Comparison of ENCODE assay signal across 26 cellular contexts in genomic region chr7:134896073-134896472, GRCh38.
DNase-seq lines count a peak whose midpoint lies in the region; ATAC-seq, FAIRE-seq and TF ChIP-seq lines count a peak whose summit lies in the region.
"Had no signal": no experiment of that assay in that cellular context is flagged by ENCODE, and none has a peak within 500 bp of the region (broad histone marks: within the 10 kb centered on the region; RNA-seq: fewer than 3 reads in every experiment).

No MANE protein-coding gene starts in this region.

- H3K27ac Mint-ChIP-seq in activated naive CD8-positive, alpha-beta T cell treated with anti-CD3 and anti-CD28 coated beads, Interleukin-2, amount 10 ng/mL, durations not matched to agents 7 days and 5 days: peak overlapping the region; percentile 36
- no peak overlapping the region for H3K27ac Mint-ChIP-seq in activated naive CD8-positive, alpha-beta T cell treated with anti-CD3 and anti-CD28 coated beads for 36 hours
- no peak overlapping the region for H3K27ac Mint-ChIP-seq in neural progenitor cell

- no peak for TF ChIP-seq CTCF in K562 (IDR thresholded peaks at IDR 0.05 in 2 of 3, conservative IDR thresholded peaks at IDR 0.05 in 1 of 3; ENCODE audit: insufficient read depth in 2 of 3, low read depth in 1 of 3, low read length in 3 of 3)
- TF ChIP-seq CTCF in neural progenitor cell (IDR thresholded peaks at IDR 0.05): no peak

- in situ Hi-C loops in K562 (cut with MboI): no loop called here

- peaks cover 0 to 4% of the 10 kb centered on the region in 2 experiments; a peak in 3 of 5 replicates for H3K4me1 ChIP-seq in K562 (replicated peaks in 1 of 2; ENCODE audit: control insufficient read depth in 2 of 2, insufficient read depth in 2 of 2, low read length in 2 of 2)
- H3K4me1 ChIP-seq in neural progenitor cell: peaks cover 46% of the 10 kb centered on the region
- H3K4me1 ChIP-seq: BE2C had no signal

- no peak overlapping the region for H3K9ac ChIP-seq in K562 (ENCODE audit: insufficient read depth in 1 of 2, low read depth in 2 of 2, low read length in 2 of 2)
- H3K9ac ChIP-seq in neural progenitor cell: no peak overlapping the region

- peaks cover 15% of the 10 kb centered on the region for H3K27me3 Mint-ChIP-seq in activated naive CD8-positive, alpha-beta T cell treated with anti-CD3 and anti-CD28 coated beads, Interleukin-2, amount 10 ng/mL, durations not matched to agents 7 days and 5 days
- peaks cover 12% of the 10 kb centered on the region for H3K27me3 Mint-ChIP-seq in activated naive CD8-positive, alpha-beta T cell treated with anti-CD3 and anti-CD28 coated beads for 36 hours
- no peaks in the 10 kb centered on the region for H3K27me3 Mint-ChIP-seq in neural progenitor cell (ENCODE audit: insufficient read depth, low read depth)

- TF ChIP-seq EP300 in K562 (IDR thresholded peaks at IDR 0.05; ENCODE audit: low read length): no peak

- peaks cover 5% of the 10 kb centered on the region for H3K4me1 Mint-ChIP-seq in activated naive CD8-positive, alpha-beta T cell treated with anti-CD3 and anti-CD28 coated beads, Interleukin-2, amount 10 ng/mL, durations not matched to agents 7 days and 5 days
- H3K4me1 Mint-ChIP-seq in activated naive CD8-positive, alpha-beta T cell treated with anti-CD3 and anti-CD28 coated beads for 36 hours: peaks cover 14% of the 10 kb centered on the region
- H3K4me1 Mint-ChIP-seq in neural progenitor cell: peaks cover 20% of the 10 kb centered on the region

- H3K79me2 ChIP-seq in K562 (ENCODE audit: control insufficient read depth, insufficient read depth, low read length) (no peaks in the 10 kb centered on the region), neural progenitor cell (ENCODE audit: low read depth) (peaks cover 95% of the 10 kb centered on the region)

- POLR2A ChIA-PET in activated naive CD8-positive, alpha-beta T cell treated with anti-CD3 and anti-CD28 coated beads, Interleukin-2, amount 10 ng/mL, durations not matched to agents 7 days and 5 days (lab: Charles Lee): no interaction called here
- POLR2A ChIA-PET in K562 (lab: Yijun Ruan, JAX): no interaction called here

- TF ChIP-seq RAD21 in K562 (CRISPR knock-in tag; conservative IDR thresholded peaks at IDR 0.05 in 1 of 2, IDR thresholded peaks at IDR 0.05 in 1 of 2): no peak

- WGBS in K562 (ENCODE audit: insufficient coverage, low coverage, missing lambda C conversion rate): 2% methylated on average over 4 of the region's 4 CpGs

- H3K36me3 ChIP-seq in K562 (ENCODE audit: control insufficient read depth, insufficient read depth, low read length) (no peaks in the 10 kb centered on the region), neural progenitor cell (no peaks in the 10 kb centered on the region)
- H3K36me3 ChIP-seq: BE2C had no signal

- no peak for ATAC-seq in activated naive CD8-positive, alpha-beta T cell treated with anti-CD3 and anti-CD28 coated beads, Interleukin-2, amount 10 ng/mL, durations not matched to agents 7 days and 5 days (ENCODE audit: low read depth)
- ATAC-seq in K562: no peak
- ATAC-seq: Right ventricle myocardium inferior, SK-N-SH treated with all-trans-retinoic acid at 6 μM for 48 hours had no signal

- H2AFZ ChIP-seq in K562 (ENCODE audit: low read depth, low read length) (no peak overlapping the region), neural progenitor cell (replicated peaks) (no peak overlapping the region)
- H2AFZ ChIP-seq: PC-9 had no signal

- H3K9me3 ChIP-seq in K562 (replicated peaks; ENCODE audit: control insufficient read depth, insufficient read depth, low read depth, low read length) (no peaks in the 10 kb centered on the region), neural progenitor cell (ENCODE audit: low read depth) (no peaks in the 10 kb centered on the region)

- DNase-seq in activated naive CD8-positive, alpha-beta T cell treated with anti-CD3 and anti-CD28 coated beads, Interleukin-2, amount 10 ng/mL, durations not matched to agents 7 days and 5 days: no peak
- no peak for DNase-seq in activated naive CD8-positive, alpha-beta T cell treated with anti-CD3 and anti-CD28 coated beads for 36 hours
- DNase-seq in K562 (ENCODE audit: extremely low read depth in 1 of 4, low spot score in 3 of 4) (no peak), neural progenitor cell (ENCODE audit: low spot score) (no peak), GM12892 (ENCODE audit: insufficient read length) (no peak), NCI-H2171 treated with DMSO at 0.1 percent for 48 hours (lab: John Stamatoyannopoulos, UW) (no peak), SW480 (ENCODE audit: low spot score) (no peak)
- DNase-seq: 8988T; ACHN; BE2C; HCEC 1CT; KBM-7; NCI-H1105 treated with DMSO at 0.1 percent for 48 hours; NCI-H146; NCI-H2029; NCI-H446 treated with DMSO at 0.1 percent for 48 hours; NCI-H526; NCI-H82; NK-92 treated with Interleukin-12 subunit alpha and Interleukin-12 subunit beta, amount 100 ng/mL, for 24 hours; PC-9; SJCRH30 had no signal

- no peak for FAIRE-seq in K562 (lab: Jason Lieb, UNC)
- FAIRE-seq in GM12892 (lab: Jason Lieb, UNC): no peak
- FAIRE-seq: D721Med, G401.6, H1 had no signal

- CTCF ChIA-PET in K562 (lab: Yijun Ruan, JAX; ENCODE audit: low intra/inter-chr PET ratio): no interaction called here

- no peak overlapping the region for H3K4me2 ChIP-seq in K562 (ENCODE audit: insufficient read depth, low read length)
- H3K4me2 ChIP-seq in neural progenitor cell: peak overlapping the region; percentile 33
- H3K4me2 ChIP-seq: PC-9 had no signal

- H3K36me3 Mint-ChIP-seq in activated naive CD8-positive, alpha-beta T cell treated with anti-CD3 and anti-CD28 coated beads, Interleukin-2, amount 10 ng/mL, durations not matched to agents 7 days and 5 days: peaks cover 4% of the 10 kb centered on the region
- H3K36me3 Mint-ChIP-seq in activated naive CD8-positive, alpha-beta T cell treated with anti-CD3 and anti-CD28 coated beads for 36 hours: peaks cover 12% of the 10 kb centered on the region
- peaks cover 24% of the 10 kb centered on the region for H3K36me3 Mint-ChIP-seq in neural progenitor cell

- intact Hi-C loops in K562 (cut with micrococcal nuclease): no loop called here

- H3K27ac ChIP-seq in K562 (ENCODE audit: extremely low read depth, low read depth, low read length) (no peak overlapping the region), neural progenitor cell (no peak overlapping the region)
- H3K27ac ChIP-seq: PC-9, SJCRH30 had no signal

- no peaks in the 10 kb centered on the region for H3K9me1 ChIP-seq in K562 (ENCODE audit: control insufficient read depth, insufficient read depth, low read length)

- no TSS peak for BruUV-seq in K562 (replicated peaks; lab: Mats Ljungman, UMichigan)

- no peak overlapping the region for H3K4me3 Mint-ChIP-seq in activated naive CD8-positive, alpha-beta T cell treated with anti-CD3 and anti-CD28 coated beads, Interleukin-2, amount 10 ng/mL, durations not matched to agents 7 days and 5 days
- H3K4me3 Mint-ChIP-seq in activated naive CD8-positive, alpha-beta T cell treated with anti-CD3 and anti-CD28 coated beads for 36 hours: no peak overlapping the region
- H3K4me3 Mint-ChIP-seq in neural progenitor cell: no peak overlapping the region

- H3K4me3 ChIP-seq in K562: no peak overlapping the region
- no peak overlapping the region for H3K4me3 ChIP-seq in neural progenitor cell
- H3K4me3 ChIP-seq: PC-9, SJCRH30 had no signal

- TF ChIP-seq POLR2A in K562 (conservative IDR thresholded peaks at IDR 0.05) (no peak), GM12892 (IDR thresholded peaks at IDR 0.05; ENCODE audit: low read depth, low read length) (no peak)

- peaks cover 10% of the 10 kb centered on the region for H3K9me3 Mint-ChIP-seq in activated naive CD8-positive, alpha-beta T cell treated with anti-CD3 and anti-CD28 coated beads, Interleukin-2, amount 10 ng/mL, durations not matched to agents 7 days and 5 days
- peaks cover 17% of the 10 kb centered on the region for H3K9me3 Mint-ChIP-seq in activated naive CD8-positive, alpha-beta T cell treated with anti-CD3 and anti-CD28 coated beads for 36 hours
- peaks cover 17% of the 10 kb centered on the region for H3K9me3 Mint-ChIP-seq in neural progenitor cell

- no peaks in the 10 kb centered on the region for H4K20me1 ChIP-seq in K562 (replicated peaks; ENCODE audit: control insufficient read depth, insufficient read depth, low read length)
- peaks cover 27% of the 10 kb centered on the region for H4K20me1 ChIP-seq in neural progenitor cell (ENCODE audit: low read depth)

- H3K27me3 ChIP-seq in K562 (ENCODE audit: control insufficient read depth in 2 of 2, insufficient read depth in 2 of 2, low read length in 2 of 2) (peaks cover 27% of the 10 kb centered on the region in 2 experiments; a peak in 4 of 5 replicates), neural progenitor cell (no peaks in the 10 kb centered on the region)
- H3K27me3 ChIP-seq: BE2C, SJCRH30 had no signal

- peaks cover 6% of the 10 kb centered on the region for H3F3A ChIP-seq in neural progenitor cell (ENCODE audit: low read depth)

TF ChIP-seq in K562, 482 proteins besides CTCF, POLR2A, EP300 and RAD21 (continues in another document):
- TF ChIP-seq IFI16 (CRISPR knock-in tag; IDR thresholded peaks at IDR 0.05) (no peak), SNAPC5 (CRISPR knock-in tag; IDR thresholded peaks at IDR 0.05) (no peak), KLF6 (CRISPR knock-in tag; IDR thresholded peaks at IDR 0.05; ENCODE audit: borderline replicate concordance) (no peak), ZNF518B (CRISPR knock-in tag; IDR thresholded peaks at IDR 0.05) (no peak)
